In the genomic region with DNA sequence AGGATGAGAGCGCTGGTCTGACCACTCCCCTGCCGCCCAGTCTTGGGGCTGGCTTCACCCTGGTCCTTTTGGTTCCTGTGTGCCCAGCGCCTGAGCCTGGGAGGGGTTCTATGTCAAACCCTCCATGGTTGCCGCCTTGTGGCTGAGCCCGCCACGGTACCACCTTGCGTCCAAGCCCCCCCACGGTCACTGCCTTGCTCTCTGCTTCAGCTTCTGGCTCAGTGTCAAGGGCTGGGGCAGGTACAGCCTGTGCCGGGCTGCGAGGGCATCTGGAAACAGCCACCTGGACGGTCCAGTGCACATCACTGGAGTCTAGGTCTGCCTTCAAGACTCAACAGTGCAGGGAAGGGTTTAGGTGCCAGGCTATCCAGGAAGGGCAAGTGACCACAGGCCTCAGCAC, we compare ENCODE assay signal across 14 cellular contexts. TPM values are rescaled to one million over a fixed set of nuclear protein-coding genes. Genes with fewer than 3 reads are reported as not detected.
DNase-seq lines count a peak whose midpoint lies in the region; ATAC-seq, FAIRE-seq and TF ChIP-seq lines count a peak whose summit lies in the region.
"Had no signal": no experiment of that assay in that cellular context is flagged by ENCODE, and none has a peak within 500 bp of the region (broad histone marks: within the 10 kb centered on the region; RNA-seq: fewer than 3 reads in every experiment).

No MANE protein-coding gene starts in this region.

- H3K9me3 ChIP-seq in DND-41 (ENCODE audit: insufficient read depth, low read length, severe bottlenecking) (peaks cover 2% of the 10 kb centered on the region), K562 (replicated peaks; ENCODE audit: control insufficient read depth, insufficient read depth, low read depth, low read length) (no peaks in the 10 kb centered on the region), neuronal stem cell (replicated peaks in 1 of 2; ENCODE audit: control insufficient read depth in 2 of 2, insufficient read depth in 1 of 2, low read depth in 1 of 2, low read length in 2 of 2) (no peaks in the 10 kb centered on the region)
- H3K9me3 ChIP-seq: A549, BE2C, Caco-2, HAP-1 had no signal

- H3K79me2 ChIP-seq in DND-41 (ENCODE audit: insufficient read depth, low read length) (no peaks in the 10 kb centered on the region), K562 (ENCODE audit: control insufficient read depth, insufficient read depth, low read length) (no peaks in the 10 kb centered on the region)

- POLR2A ChIA-PET in K562 (lab: Yijun Ruan, JAX): no interaction called here

- no peak overlapping the region for H2BK5ac ChIP-seq in neuronal stem cell (ENCODE audit: low read length)

- H3K4ac ChIP-seq in neuronal stem cell (ENCODE audit: low read length): no peak overlapping the region

- H4K20me1 ChIP-seq in DND-41 (ENCODE audit: insufficient read depth, low read length) (peaks cover 3% of the 10 kb centered on the region; the same call in 1 of the 2 replicates), K562 (replicated peaks; ENCODE audit: control insufficient read depth, insufficient read depth, low read length) (no peaks in the 10 kb centered on the region)

- no peak overlapping the region for H3K18ac ChIP-seq in neuronal stem cell (ENCODE audit: low read length)

- no peak for TF ChIP-seq RAD21 in K562 (CRISPR knock-in tag; conservative IDR thresholded peaks at IDR 0.05 in 1 of 2, IDR thresholded peaks at IDR 0.05 in 1 of 2)

- in situ Hi-C loops in K562 (cut with MboI): no loop called here

- DNase-seq in DND-41 (no peak), K562 (ENCODE audit: extremely low read depth in 1 of 4, low spot score in 3 of 4) (no peak), neuronal stem cell (ENCODE audit: low spot score) (no peak), left colon (no peak), HK-2 (ENCODE audit: unreplicated experiment) (no peak)
- DNase-seq: BE2C; Caco-2; CD8-positive, alpha-beta memory T cell had no signal

- H2BK15ac ChIP-seq in neuronal stem cell (ENCODE audit: low read length): no peak overlapping the region

- H2AFZ ChIP-seq in DND-41 (ENCODE audit: low read depth, low read length) (no peak overlapping the region), K562 (ENCODE audit: low read depth, low read length) (no peak overlapping the region), neuronal stem cell (ENCODE audit: low read length) (no peak overlapping the region)

- no peak overlapping the region for H2BK120ac ChIP-seq in neuronal stem cell (ENCODE audit: low read depth, low read length)

- no peak overlapping the region for H3K9ac ChIP-seq in DND-41 (ENCODE audit: low read depth, low read length)
- no peak overlapping the region for H3K9ac ChIP-seq in K562 (ENCODE audit: insufficient read depth in 1 of 2, low read depth in 2 of 2, low read length in 2 of 2)
- H3K9ac ChIP-seq in neuronal stem cell (ENCODE audit: low read depth, low read length, poor library complexity): no peak overlapping the region

- H4K8ac ChIP-seq in neuronal stem cell (ENCODE audit: low read depth, low read length): no peak overlapping the region

- WGBS in K562 (ENCODE audit: insufficient coverage, low coverage, missing lambda C conversion rate): 87% methylated on average over 10 of the region's 11 CpGs
- no CpG with 5 or more reads among the region's 11 CpGs for WGBS in neuronal stem cell (ENCODE audit: extremely low coverage in 2 of 2, insufficient read length in 2 of 2, insufficient replicate concordance in 1 of 2), 2 donors

- no peak for ATAC-seq in DND-41 (ENCODE audit: insufficient read depth, low read depth)
- ATAC-seq in K562: no peak
- no peak for ATAC-seq in left colon

- H3K27ac ChIP-seq in DND-41 (ENCODE audit: low read length) (peak overlapping the region; percentile 53), K562 (ENCODE audit: extremely low read depth, low read depth, low read length) (no peak overlapping the region), neuronal stem cell (replicated peaks; ENCODE audit: low read length) (no peak overlapping the region)
- H3K27ac ChIP-seq: A549 had no signal

- no peaks in the 10 kb centered on the region for H3K79me1 ChIP-seq in neuronal stem cell (ENCODE audit: low read depth, low read length)

- no peak overlapping the region for H4K91ac ChIP-seq in neuronal stem cell (ENCODE audit: low read depth, low read length, poor library complexity)

- CTCF ChIA-PET in K562 (lab: Yijun Ruan, JAX; ENCODE audit: low intra/inter-chr PET ratio): no interaction called here

- H3K9me1 ChIP-seq in K562 (ENCODE audit: control insufficient read depth, insufficient read depth, low read length): no peaks in the 10 kb centered on the region

- H3K23ac ChIP-seq in neuronal stem cell (ENCODE audit: low read depth, low read length, poor library complexity): no peak overlapping the region

- H3K4me3 ChIP-seq in DND-41 (ENCODE audit: low read depth in 1 of 2, low read length in 2 of 2) (no peak overlapping the region), K562 (no peak overlapping the region), neuronal stem cell (ENCODE audit: low read length in 2 of 2) (no peak overlapping the region)
- H3K4me3 ChIP-seq: A549, HAP-1 had no signal

- TF ChIP-seq EP300 in K562 (IDR thresholded peaks at IDR 0.05; ENCODE audit: low read length): no peak

- H3K4me1 ChIP-seq in DND-41 (ENCODE audit: insufficient read depth, low read length) (peaks cover 38% of the 10 kb centered on the region), K562 (replicated peaks in 1 of 2; ENCODE audit: control insufficient read depth in 2 of 2, insufficient read depth in 2 of 2, low read length in 2 of 2) (peaks cover 5 to 11% of the 10 kb centered on the region in 2 experiments; a peak in 4 of 5 replicates), neuronal stem cell (ENCODE audit: control insufficient read depth in 2 of 2, insufficient read depth in 1 of 2, low read depth in 1 of 2, low read length in 2 of 2) (no peaks in the 10 kb centered on the region)
- H3K4me1 ChIP-seq: A549, BE2C, Caco-2, HAP-1 had no signal

- FAIRE-seq in K562 (lab: Jason Lieb, UNC): no peak
- FAIRE-seq: A549, GM19239, H1, HTR-8/SVneo had no signal

- H3K27me3 ChIP-seq in DND-41 (ENCODE audit: insufficient read depth, low read length, poor library complexity): no peaks in the 10 kb centered on the region
- no peaks in the 10 kb centered on the region for H3K27me3 ChIP-seq in K562 (ENCODE audit: control insufficient read depth in 2 of 2, insufficient read depth in 2 of 2, low read length in 2 of 2)
- no peaks in the 10 kb centered on the region for H3K27me3 ChIP-seq in neuronal stem cell (ENCODE audit: control insufficient read depth in 3 of 3, insufficient read depth in 3 of 3, low read depth in 1 of 3, low read length in 3 of 3)
- H3K27me3 ChIP-seq: BE2C had no signal

- H3K36me3 ChIP-seq in DND-41 (ENCODE audit: insufficient read depth, low read length) (peaks cover 50% of the 10 kb centered on the region), K562 (ENCODE audit: control insufficient read depth, insufficient read depth, low read length) (peaks cover 10% of the 10 kb centered on the region; the same call in 2 of the 3 replicates), neuronal stem cell (replicated peaks in 1 of 2; ENCODE audit: control insufficient read depth in 2 of 2, insufficient read depth in 2 of 2, low read length in 2 of 2) (peaks cover 25 to 34% of the 10 kb centered on the region in 2 donors)
- H3K36me3 ChIP-seq: HAP-1 had no signal

- H3K4me2 ChIP-seq in DND-41 (ENCODE audit: insufficient read depth, low read length) (no peak overlapping the region), K562 (ENCODE audit: insufficient read depth, low read length) (no peak overlapping the region), neuronal stem cell (ENCODE audit: insufficient read depth, low read length, poor library complexity, severe bottlenecking) (no peak overlapping the region)
- H3K4me2 ChIP-seq: A549 had no signal

- TF ChIP-seq POLR2A in K562 (conservative IDR thresholded peaks at IDR 0.05): no peak

- peak overlapping the region; percentile 21 for H2AK5ac ChIP-seq in neuronal stem cell (ENCODE audit: low read depth, low read length)

- no peak overlapping the region for H2BK12ac ChIP-seq in neuronal stem cell (ENCODE audit: low read length)

- intact Hi-C loops in K562 (cut with micrococcal nuclease): no loop called here
- intact Hi-C loops in left colon (cut with DNase I, micrococcal nuclease): no loop called here

- BruUV-seq in K562 (replicated peaks; lab: Mats Ljungman, UMichigan): no TSS peak

- TF ChIP-seq CTCF in DND-41 (IDR thresholded peaks at IDR 0.05; ENCODE audit: borderline replicate concordance, extremely low read depth, low read length, poor library complexity, severe bottlenecking) (no peak), K562 (IDR thresholded peaks at IDR 0.05 in 2 of 3, conservative IDR thresholded peaks at IDR 0.05 in 1 of 3; ENCODE audit: insufficient read depth in 2 of 3, low read depth in 1 of 3, low read length in 3 of 3) (no peak)

- H3K14ac ChIP-seq in neuronal stem cell (ENCODE audit: low read length): no peak overlapping the region

RNA-seq across cellular contexts. Expression of a gene that starts 14.3 kb away (rescaled TPM):
- total RNA-seq in K562 (2011; cell fraction: chromatin; rRNA removed; ENCODE audit: low replicate concordance): not detected in 2 replicates
- not detected in 2 replicates for total RNA-seq in K562 (2011; cell fraction: nucleolus; rRNA removed)
- not detected in 2 replicates for total RNA-seq in K562 (2011; cell fraction: nucleoplasm; rRNA removed)
- total RNA-seq in K562 (2014; rRNA removed) (not detected in 2 replicates), K562 (2014; rRNA removed; fragmentation: Illumina TruSeq; extraction: Trizol) (not detected in 2 replicates), K562 (2015; rRNA removed; fragmentation: Illumina TruSeq; extraction: Trizol) (not detected in 2 replicates), K562 (2021) (not detected in 2 replicates), left colon (not detected)
- polyA plus RNA-seq in K562 (2011; rRNA removed) (not detected in 2 replicates), K562 (2014; fragmentation: Illumina TruSeq; extraction: Trizol) (not detected in 2 replicates), K562 (2014; fragmentation: Nextera tagmentation; extraction: Ambion mirVana) (not detected), K562 (2014; rRNA removed) (not detected in 2 replicates)
- polyA plus RNA-seq in K562 (2011; cell fraction: cytosol; rRNA removed): not detected in 2 replicates
- not detected in 2 replicates for polyA plus RNA-seq in K562 (2011; cell fraction: nucleus; rRNA removed)
- polyA plus RNA-seq in K562 (2012): not detected in 2 replicates
- polyA minus RNA-seq in K562 (2011; rRNA and poly(A)+ RNA removed): not detected in 2 replicates
- polyA minus RNA-seq in K562 (2011; cell fraction: cytosol; rRNA and poly(A)+ RNA removed): not detected in 2 replicates
- polyA minus RNA-seq in K562 (2011; cell fraction: nucleus; rRNA and poly(A)+ RNA removed): not detected in 2 replicates
- 6.7 TPM for polyA plus RNA-seq in neuronal stem cell (2013, experiment 1 of 2)
- polyA plus RNA-seq in neuronal stem cell (2013, experiment 2 of 2): 19.4 TPM
- total RNA-seq: Caco-2; CD8-positive, alpha-beta memory T cell; H1 had no signal
- polyA plus RNA-seq: A549; AG04450; CD8-positive, alpha-beta memory T cell had no signal

RNA-seq across cellular contexts. Expression of a gene that starts 20.4 kb away (rescaled TPM):
- 10.3 and 22.0 TPM in 2 replicates for total RNA-seq in K562 (2011; cell fraction: chromatin; rRNA removed; ENCODE audit: low replicate concordance)
- 14.7 and 18.6 TPM in 2 replicates for total RNA-seq in K562 (2011; cell fraction: nucleolus; rRNA removed)
- total RNA-seq in K562 (2011; cell fraction: nucleoplasm; rRNA removed): 13.4 and 17.9 TPM in 2 replicates
- total RNA-seq in K562 (2014; rRNA removed): 20.0 and 20.8 TPM in 2 replicates
- total RNA-seq in K562 (2014; rRNA removed; fragmentation: Illumina TruSeq; extraction: Trizol): 2.0 and 2.8 TPM in 2 replicates
- total RNA-seq in K562 (2015; rRNA removed; fragmentation: Illumina TruSeq; extraction: Trizol): 6.9 and 7.0 TPM in 2 replicates
- total RNA-seq in K562 (2021): 38.8 and 40.0 TPM in 2 replicates
- 6.1 and 7.4 TPM in 2 replicates for polyA plus RNA-seq in K562 (2011; rRNA removed)
- polyA plus RNA-seq in K562 (2011; cell fraction: cytosol; rRNA removed): 14.2 and 42.2 TPM in 2 replicates
- 10.7 and 21.0 TPM in 2 replicates for polyA plus RNA-seq in K562 (2011; cell fraction: nucleus; rRNA removed)
- 17.4 and 18.2 TPM in 2 replicates for polyA plus RNA-seq in K562 (2012)
- 7.7 and 10.6 TPM in 2 replicates for polyA plus RNA-seq in K562 (2014; fragmentation: Illumina TruSeq; extraction: Trizol)
- polyA plus RNA-seq in K562 (2014; fragmentation: Nextera tagmentation; extraction: Ambion mirVana): under 1 TPM; 0.39 to 0.49 TPM
- 24.3 and 28.4 TPM in 2 replicates for polyA plus RNA-seq in K562 (2014; rRNA removed)
- 2.2 and 4.2 TPM in 2 replicates for polyA minus RNA-seq in K562 (2011; rRNA and poly(A)+ RNA removed)
- polyA minus RNA-seq in K562 (2011; cell fraction: cytosol; rRNA and poly(A)+ RNA removed): 8.6 and 9.5 TPM in 2 replicates
- polyA minus RNA-seq in K562 (2011; cell fraction: nucleus; rRNA and poly(A)+ RNA removed): 2.8 and 3.4 TPM in 2 replicates
- 37.6 TPM for polyA plus RNA-seq in neuronal stem cell (2013, experiment 1 of 2)
- 37.2 TPM for polyA plus RNA-seq in neuronal stem cell (2013, experiment 2 of 2)
- 10 to 100 TPM; 24.8 to 29.5 TPM for total RNA-seq in left colon

RNA-seq across cellular contexts. Expression of a gene that starts 36.0 kb away (rescaled TPM):
- not detected in 2 replicates for total RNA-seq in K562 (2011; cell fraction: chromatin; rRNA removed; ENCODE audit: low replicate concordance)
- not detected in 2 replicates for total RNA-seq in K562 (2011; cell fraction: nucleolus; rRNA removed)
- not detected in 2 replicates for total RNA-seq in K562 (2011; cell fraction: nucleoplasm; rRNA removed)
- 0.08 TPM in 1 of 2 replicates, not detected in the other for total RNA-seq in K562 (2014; rRNA removed)
- not detected in 2 replicates for total RNA-seq in K562 (2014; rRNA removed; fragmentation: Illumina TruSeq; extraction: Trizol)
- total RNA-seq in K562 (2015; rRNA removed; fragmentation: Illumina TruSeq; extraction: Trizol): 0.07 TPM in 1 of 2 replicates, not detected in the other
- total RNA-seq in K562 (2021): not detected in 2 replicates
- polyA plus RNA-seq in K562 (2011; rRNA removed): not detected in 2 replicates
- 0.04 and 0.06 TPM in 2 replicates for polyA plus RNA-seq in K562 (2011; cell fraction: cytosol; rRNA removed)
- polyA plus RNA-seq in K562 (2011; cell fraction: nucleus; rRNA removed): 0.10 TPM in 1 of 2 replicates, not detected in the other
- 0.07 and 0.08 TPM in 2 replicates for polyA plus RNA-seq in K562 (2012)
- not detected in 2 replicates for polyA plus RNA-seq in K562 (2014; fragmentation: Illumina TruSeq; extraction: Trizol)
- polyA plus RNA-seq in K562 (2014; fragmentation: Nextera tagmentation; extraction: Ambion mirVana): under 1 TPM in 1 of 2 experiments, not detected in 1; 0.03 TPM
- not detected in 2 replicates for polyA plus RNA-seq in K562 (2014; rRNA removed)
- 0.14 TPM in 1 of 2 replicates, not detected in the other for polyA minus RNA-seq in K562 (2011; rRNA and poly(A)+ RNA removed)
- not detected in 2 replicates for polyA minus RNA-seq in K562 (2011; cell fraction: cytosol; rRNA and poly(A)+ RNA removed)
- not detected in 2 replicates for polyA minus RNA-seq in K562 (2011; cell fraction: nucleus; rRNA and poly(A)+ RNA removed)
- 0.06 TPM for polyA plus RNA-seq in neuronal stem cell (2013, experiment 1 of 2)
- 0.08 TPM for polyA plus RNA-seq in neuronal stem cell (2013, experiment 2 of 2)
- total RNA-seq in left colon: not detected
- total RNA-seq: Caco-2; CD8-positive, alpha-beta memory T cell; H1 had no signal
- polyA plus RNA-seq: A549; AG04450; CD8-positive, alpha-beta memory T cell; H1 had no signal

RNA-seq across cellular contexts. Expression of a gene that starts 40.4 kb away (rescaled TPM):
- 17.6 and 47.4 TPM in 2 replicates for total RNA-seq in K562 (2011; cell fraction: chromatin; rRNA removed; ENCODE audit: low replicate concordance)
- total RNA-seq in K562 (2011; cell fraction: nucleolus; rRNA removed): 27.8 and 29.1 TPM in 2 replicates
- total RNA-seq in K562 (2011; cell fraction: nucleoplasm; rRNA removed): 19.5 and 20.7 TPM in 2 replicates
- 77.6 and 84.0 TPM in 2 replicates for total RNA-seq in K562 (2014; rRNA removed)
- total RNA-seq in K562 (2014; rRNA removed; fragmentation: Illumina TruSeq; extraction: Trizol): 5.3 and 5.7 TPM in 2 replicates
- total RNA-seq in K562 (2015; rRNA removed; fragmentation: Illumina TruSeq; extraction: Trizol): 26.1 and 30.6 TPM in 2 replicates
- total RNA-seq in K562 (2021): 65.9 and 73.8 TPM in 2 replicates
- polyA plus RNA-seq in K562 (2011; rRNA removed): 7.3 and 10.9 TPM in 2 replicates
- polyA plus RNA-seq in K562 (2011; cell fraction: cytosol; rRNA removed): 11.1 and 55.5 TPM in 2 replicates
- polyA plus RNA-seq in K562 (2011; cell fraction: nucleus; rRNA removed): 10.4 and 17.2 TPM in 2 replicates
- 35.3 and 37.8 TPM in 2 replicates for polyA plus RNA-seq in K562 (2012)
- 6.9 and 20.9 TPM in 2 replicates for polyA plus RNA-seq in K562 (2014; fragmentation: Illumina TruSeq; extraction: Trizol)
- polyA plus RNA-seq in K562 (2014; fragmentation: Nextera tagmentation; extraction: Ambion mirVana): under 1 TPM; 0.45 to 0.53 TPM
- polyA plus RNA-seq in K562 (2014; rRNA removed): 51.1 and 54.4 TPM in 2 replicates
- polyA minus RNA-seq in K562 (2011; rRNA and poly(A)+ RNA removed): 1.8 and 3.2 TPM in 2 replicates
- polyA minus RNA-seq in K562 (2011; cell fraction: cytosol; rRNA and poly(A)+ RNA removed): 20.8 and 30.9 TPM in 2 replicates
- 6.3 and 6.7 TPM in 2 replicates for polyA minus RNA-seq in K562 (2011; cell fraction: nucleus; rRNA and poly(A)+ RNA removed)
- 37.4 TPM for polyA plus RNA-seq in neuronal stem cell (2013, experiment 1 of 2)
- 36.2 TPM for polyA plus RNA-seq in neuronal stem cell (2013, experiment 2 of 2)
- 10 to 100 TPM; 56.6 to 59.9 TPM for total RNA-seq in left colon

RNA-seq across cellular contexts. Expression of a gene that starts 40.5 kb away (rescaled TPM):
- not detected in 2 replicates for total RNA-seq in K562 (2011; cell fraction: chromatin; rRNA removed; ENCODE audit: low replicate concordance)
- total RNA-seq in K562 (2011; cell fraction: nucleolus; rRNA removed): not detected in 2 replicates
- not detected in 2 replicates for total RNA-seq in K562 (2011; cell fraction: nucleoplasm; rRNA removed)
- total RNA-seq in K562 (2014; rRNA removed): 0.08 TPM in 1 of 2 replicates, not detected in the other
- total RNA-seq in K562 (2014; rRNA removed; fragmentation: Illumina TruSeq; extraction: Trizol): not detected in 2 replicates
- not detected in 2 replicates for total RNA-seq in K562 (2015; rRNA removed; fragmentation: Illumina TruSeq; extraction: Trizol)
- not detected in 2 replicates for total RNA-seq in K562 (2021)
- polyA plus RNA-seq in K562 (2011; rRNA removed): not detected in 2 replicates
- not detected in 2 replicates for polyA plus RNA-seq in K562 (2011; cell fraction: cytosol; rRNA removed)
- not detected in 2 replicates for polyA plus RNA-seq in K562 (2011; cell fraction: nucleus; rRNA removed)
- not detected in 2 replicates for polyA plus RNA-seq in K562 (2012)
- polyA plus RNA-seq in K562 (2014; fragmentation: Illumina TruSeq; extraction: Trizol): not detected in 2 replicates
- under 1 TPM in 1 of 2 experiments, not detected in 1; 0.07 TPM for polyA plus RNA-seq in K562 (2014; fragmentation: Nextera tagmentation; extraction: Ambion mirVana)
- polyA plus RNA-seq in K562 (2014; rRNA removed): not detected in 2 replicates
- polyA minus RNA-seq in K562 (2011; rRNA and poly(A)+ RNA removed): not detected in 2 replicates
- polyA minus RNA-seq in K562 (2011; cell fraction: cytosol; rRNA and poly(A)+ RNA removed): not detected in 2 replicates
- not detected in 2 replicates for polyA minus RNA-seq in K562 (2011; cell fraction: nucleus; rRNA and poly(A)+ RNA removed)
- not detected for polyA plus RNA-seq in neuronal stem cell (2013, experiment 1 of 2)
- polyA plus RNA-seq in neuronal stem cell (2013, experiment 2 of 2): 0.03 TPM
- not detected for total RNA-seq in left colon
- total RNA-seq: Caco-2; CD8-positive, alpha-beta memory T cell; H1 had no signal
- polyA plus RNA-seq: A549; AG04450; CD8-positive, alpha-beta memory T cell; H1 had no signal
